In the genomic region with DNA sequence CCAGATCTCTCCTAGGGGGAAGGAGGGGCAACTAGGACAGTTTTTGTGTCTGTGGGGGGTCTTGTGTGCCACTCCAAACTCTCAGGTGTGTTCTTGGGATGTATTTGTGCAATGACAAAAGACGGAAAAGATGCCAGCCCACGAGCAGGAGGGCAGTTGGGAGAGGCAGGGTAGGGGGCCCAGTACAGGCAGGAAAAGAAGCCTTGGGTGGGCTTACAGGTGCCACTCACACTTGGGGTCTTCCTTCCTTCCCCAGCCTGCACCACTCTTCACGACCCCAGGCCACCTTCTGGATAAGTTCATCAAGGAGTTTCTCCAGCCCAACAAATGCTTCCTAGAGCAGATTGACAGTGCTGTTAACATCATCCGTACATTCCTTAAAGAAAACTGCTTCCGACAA, we compare ENCODE assay signal across 26 cellular contexts. TPM values are rescaled to one million over a fixed set of nuclear protein-coding genes. Genes with fewer than 3 reads are reported as not detected.
"Had no signal": no experiment of that assay in that cellular context is flagged by ENCODE, and none has a peak within 500 bp of the region (broad histone marks: within the 10 kb centered on the region; RNA-seq: fewer than 3 reads in every experiment).

No MANE protein-coding gene starts in this region.

- H3K36me3 Mint-ChIP-seq: mesothelial cell of epicardium had no signal

- H3K27me3 ChIP-seq: colonic mucosa, esophagus squamous epithelium, gastrocnemius medialis, heart right ventricle, left lung had no signal

- H3K9me3 ChIP-seq: colonic mucosa, gastrocnemius medialis, left lung, lower lobe of right lung, mucosa of descending colon had no signal

- H3K4me1 Mint-ChIP-seq: endodermal cell, mesothelial cell of epicardium had no signal

- ATAC-seq: effector memory CD8-positive, alpha-beta T cell; esophagus mucosa; gastrocnemius medialis; heart right ventricle; left lung; left ventricle myocardium superior; lower lobe of right lung had no signal

- H3K4me1 ChIP-seq: colonic mucosa, esophagus squamous epithelium, gastrocnemius medialis, heart right ventricle, left lung, lower lobe of right lung had no signal

- H3K27me3 Mint-ChIP-seq: dendritic cell treated with granulocyte-macrophage colony-stimulating factor and Interleukin-4, amounts not matched to agents 40 ng/mL and 50 ng/mL, for 4 days; effector memory CD8-positive, alpha-beta T cell; naive B cell had no signal

- DNase-seq: colonic mucosa; cortex of kidney; effector CD8-positive, alpha-beta T cell; effector memory CD8-positive, alpha-beta T cell; endodermal cell; erythroblast; esophagus squamous epithelium; foreskin fibroblast; foreskin melanocyte; gastrocnemius medialis; glutamatergic neuron; heart right ventricle; hippocampal formation; kidney; kidney glomerular epithelial cell; left colon; left lung; left ventricle myocardium superior; lower lobe of right lung; mesenchymal stem cell; mucosa of descending colon; naive B cell had no signal

- H3K27ac Mint-ChIP-seq: dendritic cell treated with granulocyte-macrophage colony-stimulating factor and Interleukin-4, amounts not matched to agents 40 ng/mL and 50 ng/mL, for 4 days; endodermal cell; mesothelial cell of epicardium had no signal

- H3K27ac ChIP-seq: colonic mucosa, epithelial cell of prostate, esophagus squamous epithelium, gastrocnemius medialis, heart right ventricle, left lung, lower lobe of right lung had no signal

- H3K4me3 Mint-ChIP-seq: dendritic cell treated with granulocyte-macrophage colony-stimulating factor and Interleukin-4, amounts not matched to agents 40 ng/mL and 50 ng/mL, for 4 days; effector memory CD8-positive, alpha-beta T cell; endodermal cell; mesothelial cell of epicardium had no signal

RNA-seq across cellular contexts. Expression of a gene that starts 24.4 kb away (rescaled TPM):
- total RNA-seq: endodermal cell had no signal
